Comparison of ENCODE assay signal across 5 cellular contexts in the genomic region with DNA sequence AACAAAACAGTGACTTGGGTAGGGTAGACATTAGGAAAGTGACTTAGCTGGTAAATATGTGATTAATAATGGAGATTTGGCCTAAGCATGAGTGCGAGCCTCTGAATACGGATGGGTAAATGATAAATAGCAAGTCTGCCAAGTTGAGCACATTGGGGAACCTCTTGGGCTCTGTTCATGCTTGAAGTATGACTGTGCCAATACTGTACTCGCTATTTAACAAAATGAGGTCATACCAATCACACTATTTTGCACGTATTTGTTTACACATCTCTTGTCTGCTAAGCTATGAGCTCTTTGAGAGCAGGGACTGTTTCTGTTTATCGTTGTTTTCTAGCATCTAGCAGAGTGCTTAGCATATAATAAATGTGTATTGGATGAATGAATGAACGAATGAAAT. TPM values are rescaled to one million over a fixed set of nuclear protein-coding genes. Genes with fewer than 3 reads are reported as not detected.
"Had no signal": no experiment of that assay in that cellular context is flagged by ENCODE, and none has a peak within 500 bp of the region (broad histone marks: within the 10 kb centered on the region; RNA-seq: fewer than 3 reads in every experiment).

No MANE protein-coding gene starts in this region.

RNA-seq across cellular contexts. Expression of a gene that starts 24.2 kb away (rescaled TPM):
- total RNA-seq: left lobe of liver; left ventricle myocardium inferior; left ventricle myocardium superior; naive thymus-derived CD8-positive, alpha-beta T cell had no signal
- polyA plus RNA-seq: naive thymus-derived CD4-positive, alpha-beta T cell; naive thymus-derived CD8-positive, alpha-beta T cell had no signal
